Comparison of ENCODE assay signal across 1 cellular context in the genomic region with DNA sequence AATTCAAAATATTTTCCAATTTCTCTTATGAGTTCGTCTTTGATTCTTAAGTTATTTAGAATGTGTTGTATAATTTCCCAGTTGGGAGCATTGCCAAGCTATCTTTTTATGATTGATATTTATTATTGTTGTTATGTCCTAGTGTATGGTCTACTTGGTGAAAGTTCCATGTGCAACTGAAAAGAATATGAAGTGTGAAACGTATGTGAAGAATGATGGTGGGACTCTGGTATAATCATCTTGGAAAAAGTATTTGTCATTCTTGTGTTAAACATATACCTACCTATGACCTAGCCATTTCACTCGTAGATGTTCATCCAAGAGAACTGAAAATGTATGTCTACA.
A peak's percentile ranks its signal among the peaks of the same experiment; 100 is the strongest.
TF ChIP-seq lines count a peak whose summit lies in the region.

No MANE protein-coding gene starts in this region.

TF ChIP-seq in K562, 482 proteins besides CTCF, POLR2A, EP300 and RAD21 (continued from another document):
- TF ChIP-seq, protein P1, sequence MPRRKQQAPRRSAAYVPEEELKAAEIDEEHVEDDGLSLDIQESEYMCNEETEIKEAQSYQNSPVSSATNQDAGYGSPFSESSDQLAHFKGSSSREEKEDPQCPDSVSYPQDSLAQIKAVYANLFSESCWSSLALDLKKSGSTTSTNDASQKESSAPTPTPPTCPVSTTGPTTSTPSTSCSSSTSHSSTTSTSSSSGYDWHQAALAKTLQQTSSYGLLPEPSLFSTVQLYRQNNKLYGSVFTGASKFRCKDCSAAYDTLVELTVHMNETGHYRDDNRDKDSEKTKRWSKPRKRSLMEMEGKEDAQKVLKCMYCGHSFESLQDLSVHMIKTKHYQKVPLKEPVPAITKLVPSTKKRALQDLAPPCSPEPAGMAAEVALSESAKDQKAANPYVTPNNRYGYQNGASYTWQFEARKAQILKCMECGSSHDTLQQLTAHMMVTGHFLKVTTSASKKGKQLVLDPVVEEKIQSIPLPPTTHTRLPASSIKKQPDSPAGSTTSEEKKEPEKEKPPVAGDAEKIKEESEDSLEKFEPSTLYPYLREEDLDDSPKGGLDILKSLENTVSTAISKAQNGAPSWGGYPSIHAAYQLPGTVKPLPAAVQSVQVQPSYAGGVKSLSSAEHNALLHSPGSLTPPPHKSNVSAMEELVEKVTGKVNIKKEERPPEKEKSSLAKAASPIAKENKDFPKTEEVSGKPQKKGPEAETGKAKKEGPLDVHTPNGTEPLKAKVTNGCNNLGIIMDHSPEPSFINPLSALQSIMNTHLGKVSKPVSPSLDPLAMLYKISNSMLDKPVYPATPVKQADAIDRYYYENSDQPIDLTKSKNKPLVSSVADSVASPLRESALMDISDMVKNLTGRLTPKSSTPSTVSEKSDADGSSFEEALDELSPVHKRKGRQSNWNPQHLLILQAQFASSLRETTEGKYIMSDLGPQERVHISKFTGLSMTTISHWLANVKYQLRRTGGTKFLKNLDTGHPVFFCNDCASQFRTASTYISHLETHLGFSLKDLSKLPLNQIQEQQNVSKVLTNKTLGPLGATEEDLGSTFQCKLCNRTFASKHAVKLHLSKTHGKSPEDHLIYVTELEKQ (CRISPR knock-in tag; IDR thresholded peaks at IDR 0.05) = no peak
- TF ChIP-seq, protein P2, sequence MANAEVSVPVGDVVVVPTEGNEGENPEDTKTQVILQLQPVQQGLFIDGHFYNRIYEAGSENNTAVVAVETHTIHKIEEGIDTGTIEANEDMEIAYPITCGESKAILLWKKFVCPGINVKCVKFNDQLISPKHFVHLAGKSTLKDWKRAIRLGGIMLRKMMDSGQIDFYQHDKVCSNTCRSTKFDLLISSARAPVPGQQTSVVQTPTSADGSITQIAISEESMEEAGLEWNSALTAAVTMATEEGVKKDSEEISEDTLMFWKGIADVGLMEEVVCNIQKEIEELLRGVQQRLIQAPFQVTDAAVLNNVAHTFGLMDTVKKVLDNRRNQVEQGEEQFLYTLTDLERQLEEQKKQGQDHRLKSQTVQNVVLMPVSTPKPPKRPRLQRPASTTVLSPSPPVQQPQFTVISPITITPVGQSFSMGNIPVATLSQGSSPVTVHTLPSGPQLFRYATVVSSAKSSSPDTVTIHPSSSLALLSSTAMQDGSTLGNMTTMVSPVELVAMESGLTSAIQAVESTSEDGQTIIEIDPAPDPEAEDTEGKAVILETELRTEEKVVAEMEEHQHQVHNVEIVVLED (CRISPR knock-in tag; IDR thresholded peaks at IDR 0.05) = 0 out of 2 replicates have a peak, but pooled peaks have one; percentile 20
- TF ChIP-seq, protein P3, sequence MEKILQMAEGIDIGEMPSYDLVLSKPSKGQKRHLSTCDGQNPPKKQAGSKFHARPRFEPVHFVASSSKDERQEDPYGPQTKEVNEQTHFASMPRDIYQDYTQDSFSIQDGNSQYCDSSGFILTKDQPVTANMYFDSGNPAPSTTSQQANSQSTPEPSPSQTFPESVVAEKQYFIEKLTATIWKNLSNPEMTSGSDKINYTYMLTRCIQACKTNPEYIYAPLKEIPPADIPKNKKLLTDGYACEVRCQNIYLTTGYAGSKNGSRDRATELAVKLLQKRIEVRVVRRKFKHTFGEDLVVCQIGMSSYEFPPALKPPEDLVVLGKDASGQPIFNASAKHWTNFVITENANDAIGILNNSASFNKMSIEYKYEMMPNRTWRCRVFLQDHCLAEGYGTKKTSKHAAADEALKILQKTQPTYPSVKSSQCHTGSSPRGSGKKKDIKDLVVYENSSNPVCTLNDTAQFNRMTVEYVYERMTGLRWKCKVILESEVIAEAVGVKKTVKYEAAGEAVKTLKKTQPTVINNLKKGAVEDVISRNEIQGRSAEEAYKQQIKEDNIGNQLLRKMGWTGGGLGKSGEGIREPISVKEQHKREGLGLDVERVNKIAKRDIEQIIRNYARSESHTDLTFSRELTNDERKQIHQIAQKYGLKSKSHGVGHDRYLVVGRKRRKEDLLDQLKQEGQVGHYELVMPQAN (IDR thresholded peaks at IDR 0.05; ENCODE audit: borderline replicate concordance) = no peak
- TF ChIP-seq MCM2 (IDR thresholded peaks at IDR 0.05; ENCODE audit: low read depth) (no peak), ZNF707 (CRISPR knock-in tag; conservative IDR thresholded peaks at IDR 0.05) (0 out of 2 replicates have a peak, but pooled peaks have one; percentile 33)
- TF ChIP-seq, protein P4, sequence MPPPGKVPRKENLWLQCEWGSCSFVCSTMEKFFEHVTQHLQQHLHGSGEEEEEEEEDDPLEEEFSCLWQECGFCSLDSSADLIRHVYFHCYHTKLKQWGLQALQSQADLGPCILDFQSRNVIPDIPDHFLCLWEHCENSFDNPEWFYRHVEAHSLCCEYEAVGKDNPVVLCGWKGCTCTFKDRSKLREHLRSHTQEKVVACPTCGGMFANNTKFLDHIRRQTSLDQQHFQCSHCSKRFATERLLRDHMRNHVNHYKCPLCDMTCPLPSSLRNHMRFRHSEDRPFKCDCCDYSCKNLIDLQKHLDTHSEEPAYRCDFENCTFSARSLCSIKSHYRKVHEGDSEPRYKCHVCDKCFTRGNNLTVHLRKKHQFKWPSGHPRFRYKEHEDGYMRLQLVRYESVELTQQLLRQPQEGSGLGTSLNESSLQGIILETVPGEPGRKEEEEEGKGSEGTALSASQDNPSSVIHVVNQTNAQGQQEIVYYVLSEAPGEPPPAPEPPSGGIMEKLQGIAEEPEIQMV (tag; conservative IDR thresholded peaks at IDR 0.05; ENCODE audit: low read depth) = no peak
- TF ChIP-seq, protein P5, sequence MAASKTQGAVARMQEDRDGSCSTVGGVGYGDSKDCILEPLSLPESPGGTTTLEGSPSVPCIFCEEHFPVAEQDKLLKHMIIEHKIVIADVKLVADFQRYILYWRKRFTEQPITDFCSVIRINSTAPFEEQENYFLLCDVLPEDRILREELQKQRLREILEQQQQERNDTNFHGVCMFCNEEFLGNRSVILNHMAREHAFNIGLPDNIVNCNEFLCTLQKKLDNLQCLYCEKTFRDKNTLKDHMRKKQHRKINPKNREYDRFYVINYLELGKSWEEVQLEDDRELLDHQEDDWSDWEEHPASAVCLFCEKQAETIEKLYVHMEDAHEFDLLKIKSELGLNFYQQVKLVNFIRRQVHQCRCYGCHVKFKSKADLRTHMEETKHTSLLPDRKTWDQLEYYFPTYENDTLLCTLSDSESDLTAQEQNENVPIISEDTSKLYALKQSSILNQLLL (CRISPR knock-in tag; IDR thresholded peaks at IDR 0.05; ENCODE audit: borderline replicate concordance) = peak; percentile 79; the same call in 1 of the 2 replicates
